In genomic region chr17:17079761-17080160, GRCh38 we compare ENCODE assay signal across 13 cellular contexts. TPM values are rescaled to one million over a fixed set of nuclear protein-coding genes. Genes with fewer than 3 reads are reported as not detected.
DNase-seq lines count a peak whose midpoint lies in the region; ATAC-seq and TF ChIP-seq lines count a peak whose summit lies in the region.
"Had no signal": no experiment of that assay in that cellular context is flagged by ENCODE, and none has a peak within 500 bp of the region (broad histone marks: within the 10 kb centered on the region; RNA-seq: fewer than 3 reads in every experiment).

No MANE protein-coding gene starts in this region.

- H3K27ac ChIP-seq in tibial nerve = peak overlapping the region in 2 of 4 donors; percentile 67 to 69
- H3K27ac ChIP-seq: parathyroid adenoma had no signal

- DNase-seq in Right ventricle myocardium inferior (ENCODE audit: missing footprints) (peak; percentile 78), mesenteric fat pad (ENCODE audit: low spot score) (peak; percentile 69), tibial nerve (ENCODE audit: low spot score in 2 of 2) (peak; percentile 28 to 33), SIG-M5 (lab: John Stamatoyannopoulos, UW) (no peak), foreskin melanocyte (no peak), COLO829 (ENCODE audit: low spot score) (no peak)
- DNase-seq: CD4-positive, alpha-beta T cell; central memory CD4-positive, alpha-beta T cell; foreskin fibroblast had no signal

- no peak overlapping the region for H3K4me3 ChIP-seq in tibial nerve

- peaks cover 0 to 47% (median 0%) of the 10 kb centered on the region in 3 donors for H3K36me3 ChIP-seq in tibial nerve

- intact Hi-C loops in Right ventricle myocardium inferior (cut with DNase I) = loop anchor here (2.0 kb wide), 1 partner anchor 19 kb away; no protein-coding TSS in a partner anchor

- TF ChIP-seq POLR2A in tibial nerve (IDR thresholded peaks at IDR 0.05) = no peak

- ATAC-seq in activated T-helper 17 cell treated with anti-CD3 and anti-CD28 coated beads, Interleukin-2, amount 50 U/mL, for 72 hours (replicated peaks) = no peak
- peak; percentile 82 for ATAC-seq in Right ventricle myocardium inferior
- ATAC-seq in GM19035 (IDR thresholded peaks at IDR 0.05; ENCODE audit: unreplicated experiment) = no peak

- H3K9me3 Mint-ChIP-seq in activated T-helper 17 cell treated with anti-CD3 and anti-CD28 coated beads, Interleukin-2, amount 50 U/mL, for 72 hours = no peaks in the 10 kb centered on the region
- H3K9me3 Mint-ChIP-seq: CD4-positive, alpha-beta T cell; T-helper 1 cell treated with Interleukin-12 subunit alpha and Interleukin-12 subunit beta and Interleukin-4 antibody, amounts not matched to agents 30 μg/mL and 1 μg/mL, for 36 hours had no signal

- TF ChIP-seq CTCF in tibial nerve (IDR thresholded peaks at IDR 0.05) = no peak

- no peaks in the 10 kb centered on the region for H3K27me3 ChIP-seq in tibial nerve

- H3K27me3 Mint-ChIP-seq in activated T-helper 17 cell treated with anti-CD3 and anti-CD28 coated beads, Interleukin-2, amount 50 U/mL, for 72 hours = no peaks in the 10 kb centered on the region
- H3K27me3 Mint-ChIP-seq: CD4-positive, alpha-beta T cell had no signal

- H3K4me3 Mint-ChIP-seq in activated T-helper 17 cell treated with anti-CD3 and anti-CD28 coated beads, Interleukin-2, amount 50 U/mL, for 72 hours = no peak overlapping the region
- H3K4me3 Mint-ChIP-seq: CD4-positive, alpha-beta T cell; T-helper 1 cell treated with Interleukin-12 subunit alpha and Interleukin-12 subunit beta and Interleukin-4 antibody, amounts not matched to agents 30 μg/mL and 1 μg/mL, for 36 hours had no signal

- peak overlapping the region; percentile 59 for H3K27ac Mint-ChIP-seq in activated T-helper 17 cell treated with anti-CD3 and anti-CD28 coated beads, Interleukin-2, amount 50 U/mL, for 72 hours
- H3K27ac Mint-ChIP-seq: CD4-positive, alpha-beta T cell; T-helper 1 cell treated with Interleukin-12 subunit alpha and Interleukin-12 subunit beta and Interleukin-4 antibody, amounts not matched to agents 30 μg/mL and 1 μg/mL, for 36 hours had no signal

- H3K4me1 Mint-ChIP-seq in activated T-helper 17 cell treated with anti-CD3 and anti-CD28 coated beads, Interleukin-2, amount 50 U/mL, for 72 hours = peaks cover 16% of the 10 kb centered on the region

- H3K36me3 Mint-ChIP-seq in activated T-helper 17 cell treated with anti-CD3 and anti-CD28 coated beads, Interleukin-2, amount 50 U/mL, for 72 hours (ENCODE audit: low read depth) = peaks cover 76% of the 10 kb centered on the region

- 49% methylated on average over 6 of the region's 6 CpGs for WGBS in tibial nerve, 2 donors

- peaks cover 0 to 94% (median 42%) of the 10 kb centered on the region in 4 donors for H3K4me1 ChIP-seq in tibial nerve
- H3K4me1 ChIP-seq: parathyroid adenoma had no signal

- TF ChIP-seq EP300 in tibial nerve (IDR thresholded peaks at IDR 0.05) = peak in 1 of 2 donors; percentile 35

- H3K9me3 ChIP-seq in tibial nerve = no peaks in the 10 kb centered on the region

RNA-seq across cellular contexts. Expression of gene MPRIP, which starts 37.5 kb away (rescaled TPM):
- total RNA-seq in activated T-helper 17 cell treated with anti-CD3 and anti-CD28 coated beads, Interleukin-2, amount 50 U/mL, for 72 hours = 100 to 1,000 TPM; 204 to 207 TPM
- total RNA-seq in Right ventricle myocardium inferior (312 TPM), mesenteric fat pad (293 TPM), tibial nerve (100 to 1,000 TPM; 216 to 291 (median 265) TPM)

Comparison
In these comparisons a context has a peak if more than half of its experiments do, and no peak if none do; other contexts are left out.
1. DNase-seq: peak in Right ventricle myocardium inferior (single experiment), mesenteric fat pad (single experiment) and tibial nerve (2 of 2); none in SIG-M5 (single experiment), foreskin melanocyte (single experiment) and COLO829 (single experiment).